Comparison of ENCODE assay signal across 1 cellular context in the genomic region with DNA sequence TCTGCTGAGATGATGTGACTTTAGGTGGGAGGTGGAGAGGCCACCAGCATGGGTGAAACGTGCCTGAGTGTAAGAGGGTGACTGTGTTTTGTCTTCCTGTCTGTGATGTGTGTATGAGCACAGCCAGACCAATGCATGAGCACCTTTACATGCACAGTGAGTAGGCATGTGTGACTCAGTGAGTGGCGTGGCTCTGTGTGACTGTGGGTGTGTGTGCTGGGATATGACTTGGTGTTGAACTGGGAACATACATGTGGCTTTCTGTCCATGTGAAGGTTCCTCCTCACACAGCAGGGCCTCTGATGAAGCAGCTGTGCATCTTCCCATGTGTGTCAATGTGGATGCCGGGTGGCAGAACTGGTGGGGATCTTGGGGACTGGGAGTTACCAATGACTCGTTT.
A peak's percentile ranks its signal among the peaks of the same experiment; 100 is the strongest.
TF ChIP-seq lines count a peak whose summit lies in the region.

No MANE protein-coding gene starts in this region.

TF ChIP-seq in GM12878, 131 proteins besides CTCF, POLR2A, EP300 and RAD21:
- TF ChIP-seq, protein P1, sequence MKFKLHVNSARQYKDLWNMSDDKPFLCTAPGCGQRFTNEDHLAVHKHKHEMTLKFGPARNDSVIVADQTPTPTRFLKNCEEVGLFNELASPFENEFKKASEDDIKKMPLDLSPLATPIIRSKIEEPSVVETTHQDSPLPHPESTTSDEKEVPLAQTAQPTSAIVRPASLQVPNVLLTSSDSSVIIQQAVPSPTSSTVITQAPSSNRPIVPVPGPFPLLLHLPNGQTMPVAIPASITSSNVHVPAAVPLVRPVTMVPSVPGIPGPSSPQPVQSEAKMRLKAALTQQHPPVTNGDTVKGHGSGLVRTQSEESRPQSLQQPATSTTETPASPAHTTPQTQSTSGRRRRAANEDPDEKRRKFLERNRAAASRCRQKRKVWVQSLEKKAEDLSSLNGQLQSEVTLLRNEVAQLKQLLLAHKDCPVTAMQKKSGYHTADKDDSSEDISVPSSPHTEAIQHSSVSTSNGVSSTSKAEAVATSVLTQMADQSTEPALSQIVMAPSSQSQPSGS (IDR thresholded peaks at IDR 0.05; ENCODE audit: low read length) = 0 out of 2 replicates have a peak, but pooled peaks have one; percentile 8
- TF ChIP-seq TCF7 (IDR thresholded peaks at IDR 0.05; ENCODE audit: borderline replicate concordance) (no peak), CBX3 (IDR thresholded peaks at IDR 0.05; ENCODE audit: borderline replicate concordance, low read depth) (no peak)
TF ChIP-seq in GM12878: peak in this region for 1.
